In genomic region chr1:70372426-70372825, GRCh38 we compare ENCODE assay signal across 1 cellular context.
TF ChIP-seq lines count a peak whose summit lies in the region.

No MANE protein-coding gene starts in this region.

TF ChIP-seq in GM23338, 12 proteins besides CTCF, POLR2A, EP300 and RAD21 (continued from another document):
- TF ChIP-seq, protein P1, sequence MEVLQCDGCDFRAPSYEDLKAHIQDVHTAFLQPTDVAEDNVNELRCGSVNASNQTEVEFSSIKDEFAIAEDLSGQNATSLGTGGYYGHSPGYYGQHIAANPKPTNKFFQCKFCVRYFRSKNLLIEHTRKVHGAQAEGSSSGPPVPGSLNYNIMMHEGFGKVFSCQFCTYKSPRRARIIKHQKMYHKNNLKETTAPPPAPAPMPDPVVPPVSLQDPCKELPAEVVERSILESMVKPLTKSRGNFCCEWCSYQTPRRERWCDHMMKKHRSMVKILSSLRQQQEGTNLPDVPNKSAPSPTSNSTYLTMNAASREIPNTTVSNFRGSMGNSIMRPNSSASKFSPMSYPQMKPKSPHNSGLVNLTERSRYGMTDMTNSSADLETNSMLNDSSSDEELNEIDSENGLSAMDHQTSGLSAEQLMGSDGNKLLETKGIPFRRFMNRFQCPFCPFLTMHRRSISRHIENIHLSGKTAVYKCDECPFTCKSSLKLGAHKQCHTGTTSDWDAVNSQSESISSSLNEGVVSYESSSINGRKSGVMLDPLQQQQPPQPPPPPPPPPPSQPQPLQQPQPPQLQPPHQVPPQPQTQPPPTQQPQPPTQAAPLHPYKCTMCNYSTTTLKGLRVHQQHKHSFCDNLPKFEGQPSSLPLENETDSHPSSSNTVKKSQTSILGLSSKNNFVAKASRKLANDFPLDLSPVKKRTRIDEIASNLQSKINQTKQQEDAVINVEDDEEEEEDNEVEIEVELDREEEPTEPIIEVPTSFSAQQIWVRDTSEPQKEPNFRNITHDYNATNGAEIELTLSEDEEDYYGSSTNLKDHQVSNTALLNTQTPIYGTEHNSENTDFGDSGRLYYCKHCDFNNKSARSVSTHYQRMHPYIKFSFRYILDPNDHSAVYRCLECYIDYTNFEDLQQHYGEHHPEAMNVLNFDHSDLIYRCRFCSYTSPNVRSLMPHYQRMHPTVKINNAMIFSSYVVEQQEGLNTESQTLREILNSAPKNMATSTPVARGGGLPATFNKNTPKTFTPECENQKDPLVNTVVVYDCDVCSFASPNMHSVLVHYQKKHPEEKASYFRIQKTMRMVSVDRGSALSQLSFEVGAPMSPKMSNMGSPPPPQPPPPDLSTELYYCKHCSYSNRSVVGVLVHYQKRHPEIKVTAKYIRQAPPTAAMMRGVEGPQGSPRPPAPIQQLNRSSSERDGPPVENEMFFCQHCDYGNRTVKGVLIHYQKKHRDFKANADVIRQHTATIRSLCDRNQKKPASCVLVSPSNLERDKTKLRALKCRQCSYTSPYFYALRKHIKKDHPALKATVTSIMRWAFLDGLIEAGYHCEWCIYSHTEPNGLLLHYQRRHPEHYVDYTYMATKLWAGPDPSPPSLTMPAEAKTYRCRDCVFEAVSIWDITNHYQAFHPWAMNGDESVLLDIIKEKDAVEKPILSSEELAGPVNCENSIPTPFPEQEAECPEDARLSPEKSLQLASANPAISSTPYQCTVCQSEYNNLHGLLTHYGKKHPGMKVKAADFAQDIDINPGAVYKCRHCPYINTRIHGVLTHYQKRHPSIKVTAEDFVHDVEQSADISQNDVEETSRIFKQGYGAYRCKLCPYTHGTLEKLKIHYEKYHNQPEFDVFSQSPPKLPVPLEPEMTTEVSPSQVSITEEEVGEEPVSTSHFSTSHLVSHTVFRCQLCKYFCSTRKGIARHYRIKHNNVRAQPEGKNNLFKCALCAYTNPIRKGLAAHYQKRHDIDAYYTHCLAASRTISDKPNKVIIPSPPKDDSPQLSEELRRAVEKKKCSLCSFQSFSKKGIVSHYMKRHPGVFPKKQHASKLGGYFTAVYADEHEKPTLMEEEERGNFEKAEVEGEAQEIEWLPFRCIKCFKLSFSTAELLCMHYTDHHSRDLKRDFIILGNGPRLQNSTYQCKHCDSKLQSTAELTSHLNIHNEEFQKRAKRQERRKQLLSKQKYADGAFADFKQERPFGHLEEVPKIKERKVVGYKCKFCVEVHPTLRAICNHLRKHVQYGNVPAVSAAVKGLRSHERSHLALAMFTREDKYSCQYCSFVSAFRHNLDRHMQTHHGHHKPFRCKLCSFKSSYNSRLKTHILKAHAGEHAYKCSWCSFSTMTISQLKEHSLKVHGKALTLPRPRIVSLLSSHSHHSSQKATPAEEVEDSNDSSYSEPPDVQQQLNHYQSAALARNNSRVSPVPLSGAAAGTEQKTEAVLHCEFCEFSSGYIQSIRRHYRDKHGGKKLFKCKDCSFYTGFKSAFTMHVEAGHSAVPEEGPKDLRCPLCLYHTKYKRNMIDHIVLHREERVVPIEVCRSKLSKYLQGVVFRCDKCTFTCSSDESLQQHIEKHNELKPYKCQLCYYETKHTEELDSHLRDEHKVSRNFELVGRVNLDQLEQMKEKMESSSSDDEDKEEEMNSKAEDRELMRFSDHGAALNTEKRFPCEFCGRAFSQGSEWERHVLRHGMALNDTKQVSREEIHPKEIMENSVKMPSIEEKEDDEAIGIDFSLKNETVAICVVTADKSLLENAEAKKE (CRISPR knock-in tag; IDR thresholded peaks at IDR 0.05), result no peak
- TF ChIP-seq REST (IDR thresholded peaks at IDR 0.05; ENCODE audit: unreplicated experiment) (no peak), STAT1 (IDR thresholded peaks at IDR 0.05; ENCODE audit: unreplicated experiment) (no peak), EZH2phosphoT487 (IDR thresholded peaks at IDR 0.05; ENCODE audit: unreplicated experiment) (no peak), EZH2 (IDR thresholded peaks at IDR 0.05; ENCODE audit: low read depth, unreplicated experiment) (no peak)
TF ChIP-seq in GM23338: peak in this region for 0.
